ENCODE assay signal across 9 cellular contexts in genomic region chr5:90386099-90386710, GRCh38. TPM values are rescaled to one million over a fixed set of nuclear protein-coding genes. Genes with fewer than 3 reads are reported as not detected.
DNase-seq lines count a peak whose midpoint lies in the region; ATAC-seq, FAIRE-seq and TF ChIP-seq lines count a peak whose summit lies in the region.
"Had no signal": no experiment of that assay in that cellular context is flagged by ENCODE, and none has a peak within 500 bp of the region (broad histone marks: within the 10 kb centered on the region; RNA-seq: fewer than 3 reads in every experiment).

No MANE protein-coding gene starts in this region.

- no peak for DNase-seq in GM06990 (ENCODE audit: extremely low read depth, insufficient read length)
- DNase-seq in NCI-H1694 (lab: John Stamatoyannopoulos, UW): peak; percentile 7
- no peak for DNase-seq in pancreas
- DNase-seq in GM19238 (ENCODE audit: insufficient read length, low spot score): no peak
- DNase-seq in H4 (ENCODE audit: low spot score): no peak
- no peak for DNase-seq in activated gamma-delta T cell (lab: John Stamatoyannopoulos, UW)

- ATAC-seq in pancreas (no peak), HG03045 (IDR thresholded peaks at IDR 0.05; ENCODE audit: unreplicated experiment) (no peak)

- H3K27me3 ChIP-seq in GM06990 (replicated peaks; ENCODE audit: control insufficient read depth, insufficient read depth, low read length): no peaks in the 10 kb centered on the region
- H3K27me3 ChIP-seq in pancreas: no peaks in the 10 kb centered on the region

- intact Hi-C loops in pancreas (cut with DNase I): no loop called here

- H3K36me3 ChIP-seq in GM06990 (ENCODE audit: control insufficient read depth, insufficient read depth, low read length) (no peaks in the 10 kb centered on the region), pancreas (no peaks in the 10 kb centered on the region)

- TF ChIP-seq CTCF in GM06990 (IDR thresholded peaks at IDR 0.05; ENCODE audit: insufficient read depth, low read length, poor library complexity, severe bottlenecking) (peak; percentile 28), pancreas (IDR thresholded peaks at IDR 0.05) (peak in 3 of 4 donors; percentile 14 to 39 (median 35))

- 77 to 90% methylated on average over 1 of the region's 1 CpG for WGBS in pancreas, 2 donors

- no peaks in the 10 kb centered on the region for H3K9me3 ChIP-seq in pancreas

- H3K27ac ChIP-seq in pancreas: no peak overlapping the region
- H3K27ac ChIP-seq: epithelial cell of prostate had no signal

- FAIRE-seq in colon (lab: Jason Lieb, UNC) (peak; percentile 75), pancreas (lab: Jason Lieb, UNC) (peak; percentile 93)

- H3K4me1 ChIP-seq in pancreas: no peaks in the 10 kb centered on the region

- H3K4me3 ChIP-seq in GM06990 (replicated peaks; ENCODE audit: low read depth, low read length) (no peak overlapping the region), pancreas (no peak overlapping the region)

RNA-seq across cellular contexts. Expression of gene CETN3, which starts 23.4 kb away (rescaled TPM):
- total RNA-seq in pancreas: 10 to 100 TPM in 1 of 6 donors, 1 to 10 TPM in 5; 3.3 to 10.0 (median 5.0) TPM
- 1 to 10 TPM; 5.6 to 9.7 TPM for polyA plus RNA-seq in pancreas
- total RNA-seq in H4 (2014; rRNA removed; shearing (Covaris generic)): 25.8 and 26.0 TPM in 2 replicates
